9 cellular contexts compared by ENCODE assay signal in the genomic region with DNA sequence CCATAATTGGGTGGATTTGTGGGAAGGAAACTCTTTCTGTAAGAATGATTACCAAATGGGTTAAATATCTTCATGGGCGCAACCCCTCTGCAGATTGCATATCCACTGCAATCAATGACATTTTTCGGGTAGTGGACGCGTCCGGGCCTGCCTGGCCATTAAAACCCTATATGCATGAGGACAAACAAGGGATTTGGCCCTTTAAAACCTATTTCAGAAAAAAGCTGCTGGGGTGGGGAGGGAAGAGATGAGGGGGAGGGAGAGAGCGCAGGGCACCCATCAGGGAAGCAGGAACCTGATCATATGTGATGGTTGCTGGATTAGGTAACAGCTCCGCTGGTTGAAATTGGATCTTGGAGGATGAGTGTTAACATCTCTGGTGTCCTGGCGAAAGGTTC.
A peak's percentile ranks its signal among the peaks of the same experiment; 100 is the strongest.
DNase-seq lines count a peak whose midpoint lies in the region; ATAC-seq and TF ChIP-seq lines count a peak whose summit lies in the region.
"Had no signal": no experiment of that assay in that cellular context is flagged by ENCODE, and none has a peak within 500 bp of the region (broad histone marks: within the 10 kb centered on the region; RNA-seq: fewer than 3 reads in every experiment).

No MANE protein-coding gene starts in this region.

- H3K9me3 ChIP-seq in smooth muscle cell (replicated peaks; ENCODE audit: low read depth) = no peaks in the 10 kb centered on the region
- H3K9me3 ChIP-seq: Peyer's patch had no signal

- H4K20me1 ChIP-seq in smooth muscle cell (ENCODE audit: low read depth) = no peaks in the 10 kb centered on the region

- peak overlapping the region; percentile 66 for H3K4me2 ChIP-seq in smooth muscle cell

- no peaks in the 10 kb centered on the region for H3K27me3 ChIP-seq in smooth muscle cell (ENCODE audit: low read depth)
- H3K27me3 ChIP-seq: Peyer's patch had no signal

- H3K4me3 ChIP-seq in smooth muscle cell = no peak overlapping the region
- H3K4me3 ChIP-seq: Peyer's patch had no signal

- DNase-seq in NCI-H1105 treated with DMSO at 0.1 percent for 48 hours (lab: John Stamatoyannopoulos, UW) (peak; percentile 95), NCI-H748 treated with DMSO at 0.1 percent for 48 hours (lab: John Stamatoyannopoulos, UW) (peak; percentile 85), smooth muscle cell (lab: John Stamatoyannopoulos, UW; ENCODE audit: unreplicated experiment) (no peak), COLO829 (ENCODE audit: low spot score) (no peak)
- DNase-seq in effector CD4-positive, alpha-beta T cell = no peak
- no peak for DNase-seq in activated naive CD4-positive, alpha-beta T cell (lab: John Stamatoyannopoulos, UW)
- DNase-seq in activated CD4-positive, alpha-beta T cell treated with anti-CD3 and anti-CD28 coated beads, Interleukin-2, amount 50 U/mL, for 1 hour = no peak

- WGBS in smooth muscle cell (ENCODE audit: low lambda C conversion rate) = 58% methylated on average over 8 of the region's 8 CpGs

- peak; percentile 30 for ATAC-seq in esophagus mucosa

- H3K9ac ChIP-seq in smooth muscle cell (ENCODE audit: low read depth) = no peak overlapping the region

- H3F3A ChIP-seq in smooth muscle cell (ENCODE audit: low read depth) = no peaks in the 10 kb centered on the region

- H3K36me3 ChIP-seq in smooth muscle cell (ENCODE audit: low read depth) = no peaks in the 10 kb centered on the region
- H3K36me3 ChIP-seq: Peyer's patch had no signal

- no peak for TF ChIP-seq CTCF in smooth muscle cell (IDR thresholded peaks at IDR 0.05; ENCODE audit: borderline replicate concordance, insufficient read depth, poor library complexity, severe bottlenecking)

- no peak overlapping the region for H2AFZ ChIP-seq in smooth muscle cell (ENCODE audit: low read depth)

- H3K79me2 ChIP-seq in smooth muscle cell (ENCODE audit: low read depth) = peaks cover 23% of the 10 kb centered on the region

- H3K27ac ChIP-seq in smooth muscle cell (ENCODE audit: low read depth) = peak overlapping the region; percentile 37

- peaks cover 29% of the 10 kb centered on the region for H3K4me1 ChIP-seq in smooth muscle cell (ENCODE audit: low read depth)

Comparison
In these comparisons a context has a peak if more than half of its experiments do, and no peak if none do; other contexts are left out.
1. DNase-seq: peak in NCI-H1105 treated with DMSO at 0.1 percent for 48 hours (single experiment) and NCI-H748 treated with DMSO at 0.1 percent for 48 hours (single experiment); none in smooth muscle cell (single experiment), effector CD4-positive, alpha-beta T cell (single experiment), COLO829 (single experiment), activated naive CD4-positive, alpha-beta T cell (0 of 4) and activated CD4-positive, alpha-beta T cell treated with anti-CD3 and anti-CD28 coated beads, Interleukin-2, amount 50 U/mL, for 1 hour (single experiment).